Comparison of ENCODE assay signal across 29 cellular contexts in genomic region chr15:101449471-101450425, GRCh38. TPM values are rescaled to one million over a fixed set of nuclear protein-coding genes. Genes with fewer than 3 reads are reported as not detected.
DNase-seq lines count a peak whose midpoint lies in the region; ATAC-seq, FAIRE-seq and TF ChIP-seq lines count a peak whose summit lies in the region.
"Had no signal": no experiment of that assay in that cellular context is flagged by ENCODE, and none has a peak within 500 bp of the region (broad histone marks: within the 10 kb centered on the region; RNA-seq: fewer than 3 reads in every experiment).

No MANE protein-coding gene starts in this region.

- CTCF ChIA-PET in activated naive CD4-positive, alpha-beta T cell treated with anti-CD3 and anti-CD28 coated beads, Interleukin-2, amount 10 ng/mL, durations not matched to agents 7 days and 5 days (lab: Charles Lee) = no interaction called here
- CTCF ChIA-PET in activated naive CD4-positive, alpha-beta T cell treated with anti-CD3 and anti-CD28 coated beads for 36 hours (lab: Charles Lee) = no interaction called here
- CTCF ChIA-PET in HepG2 (lab: Yijun Ruan, JAX; ENCODE audit: low intra/inter-chr PET ratio, low total read pairs) = no interaction called here

- H3K27ac ChIP-seq in SJCRH30 (0 out of 2 replicates have a peak overlapping the region, but pooled peaks have one; percentile 33), HepG2 (ENCODE audit: extremely low read length, insufficient read depth, low read length) (peak overlapping the region; percentile 72)
- H3K27ac ChIP-seq: brain microvascular endothelial cell, foreskin keratinocyte, KMS-11, prostate gland, SK-N-MC had no signal

- BruUV-seq in HepG2 (replicated peaks; lab: Mats Ljungman, UMichigan) = no TSS peak

- H3K27ac Mint-ChIP-seq in activated naive CD4-positive, alpha-beta T cell treated with anti-CD3 and anti-CD28 coated beads, Interleukin-2, amount 10 ng/mL, durations not matched to agents 7 days and 5 days = peak overlapping the region; percentile 21
- no peak overlapping the region for H3K27ac Mint-ChIP-seq in activated naive CD4-positive, alpha-beta T cell treated with anti-CD3 and anti-CD28 coated beads for 36 hours
- H3K27ac Mint-ChIP-seq: activated T-cell treated with anti-CD3 and anti-CD28 coated beads, Interleukin-2, amount 50 U/mL, for 24 hours; CD4-positive, alpha-beta memory T cell; T-helper 1 cell treated with Interleukin-12 subunit alpha and Interleukin-12 subunit beta and Interleukin-4 antibody, amounts not matched to agents 30 μg/mL and 1 μg/mL, for 36 hours had no signal

- FAIRE-seq in HepG2 (lab: Jason Lieb, UNC) = no peak
- FAIRE-seq: GM19239, TTC549, urothelium cell line had no signal

- TF ChIP-seq CTCF in HepG2 (CRISPR knock-in tag; IDR thresholded peaks at IDR 0.05) = no peak

- H3K4me1 Mint-ChIP-seq in activated naive CD4-positive, alpha-beta T cell treated with anti-CD3 and anti-CD28 coated beads, Interleukin-2, amount 10 ng/mL, durations not matched to agents 7 days and 5 days = peaks cover 7% of the 10 kb centered on the region
- H3K4me1 Mint-ChIP-seq in activated naive CD4-positive, alpha-beta T cell treated with anti-CD3 and anti-CD28 coated beads for 36 hours (ENCODE audit: low read depth) = peaks cover 3% of the 10 kb centered on the region
- H3K4me1 Mint-ChIP-seq: CD4-positive, alpha-beta memory T cell had no signal

- peaks cover 66% of the 10 kb centered on the region for H3K79me2 ChIP-seq in HepG2 (ENCODE audit: insufficient read depth, low read length)

- H3K36me3 ChIP-seq in SJCRH30 (no peaks in the 10 kb centered on the region), HepG2 (replicated peaks in 1 of 2; ENCODE audit: control insufficient read depth in 1 of 2, insufficient read depth in 2 of 2, low read length in 2 of 2) (peaks cover 4 to 14% of the 10 kb centered on the region in 2 experiments; a peak in 4 of 5 replicates)
- H3K36me3 ChIP-seq: brain microvascular endothelial cell, esophagus squamous epithelium, prostate gland had no signal

- 95% methylated on average over 19 of the region's 22 CpGs for WGBS in HepG2 (ENCODE audit: low lambda C conversion rate)

- no peaks in the 10 kb centered on the region for H3K9me3 Mint-ChIP-seq in activated naive CD4-positive, alpha-beta T cell treated with anti-CD3 and anti-CD28 coated beads, Interleukin-2, amount 10 ng/mL, durations not matched to agents 7 days and 5 days
- no peaks in the 10 kb centered on the region for H3K9me3 Mint-ChIP-seq in activated naive CD4-positive, alpha-beta T cell treated with anti-CD3 and anti-CD28 coated beads for 36 hours
- H3K9me3 Mint-ChIP-seq: activated T-cell treated with anti-CD3 and anti-CD28 coated beads, Interleukin-2, amount 50 U/mL, for 24 hours; T-helper 1 cell treated with Interleukin-12 subunit alpha and Interleukin-12 subunit beta and Interleukin-4 antibody, amounts not matched to agents 30 μg/mL and 1 μg/mL, for 36 hours had no signal

- ATAC-seq in HepG2 (no peak), sciatic nerve (no peak), GM21619 (IDR thresholded peaks at IDR 0.05; ENCODE audit: unreplicated experiment) (no peak), HG02623 (IDR thresholded peaks at IDR 0.05; ENCODE audit: unreplicated experiment) (no peak)
- ATAC-seq: foreskin keratinocyte had no signal

- no peaks in the 10 kb centered on the region for H3K36me3 Mint-ChIP-seq in activated naive CD4-positive, alpha-beta T cell treated with anti-CD3 and anti-CD28 coated beads, Interleukin-2, amount 10 ng/mL, durations not matched to agents 7 days and 5 days
- no peaks in the 10 kb centered on the region for H3K36me3 Mint-ChIP-seq in activated naive CD4-positive, alpha-beta T cell treated with anti-CD3 and anti-CD28 coated beads for 36 hours (ENCODE audit: low read depth)
- H3K36me3 Mint-ChIP-seq: CD4-positive, alpha-beta memory T cell had no signal

- H3K27me3 Mint-ChIP-seq in activated naive CD4-positive, alpha-beta T cell treated with anti-CD3 and anti-CD28 coated beads, Interleukin-2, amount 10 ng/mL, durations not matched to agents 7 days and 5 days = peaks cover 40% of the 10 kb centered on the region
- peaks cover 23% of the 10 kb centered on the region for H3K27me3 Mint-ChIP-seq in activated naive CD4-positive, alpha-beta T cell treated with anti-CD3 and anti-CD28 coated beads for 36 hours (ENCODE audit: low read depth)

- TF ChIP-seq RAD21 in HepG2 (CRISPR knock-in tag; IDR thresholded peaks at IDR 0.05) = no peak

- no peaks in the 10 kb centered on the region for H4K20me1 ChIP-seq in HepG2 (ENCODE audit: insufficient read depth, low read length)

- no peak for DNase-seq in activated naive CD4-positive, alpha-beta T cell treated with anti-CD3 and anti-CD28 coated beads, Interleukin-2, amount 10 ng/mL, durations not matched to agents 7 days and 5 days
- no peak for DNase-seq in activated naive CD4-positive, alpha-beta T cell treated with anti-CD3 and anti-CD28 coated beads for 36 hours
- DNase-seq in SJCRH30 (no peak), HepG2 (ENCODE audit: low spot score) (no peak), sciatic nerve (ENCODE audit: low spot score) (peak; percentile 45), HuH-7 (ENCODE audit: low spot score) (no peak)
- DNase-seq: activated naive CD4-positive, alpha-beta T cell treated with Interleukin-2 at 50 U/mL for 16 hours; activated T-cell treated with anti-CD3 and anti-CD28 coated beads, Interleukin-2, amount 50 U/mL, for 24 hours; amniotic stem cell; brain microvascular endothelial cell; CD4-positive, alpha-beta memory T cell; esophagus squamous epithelium; foreskin keratinocyte; mesendoderm; MG63; NCI-H1105 treated with DMSO at 0.1 percent for 48 hours; NCI-H187 treated with DMSO at 0.1 percent for 48 hours; NCI-H2171; stimulated activated naive CD4-positive, alpha-beta T cell treated with Interleukin-2 at 50 U/mL for 16 hours had no signal

- H3K4me3 ChIP-seq in SJCRH30 (no peak overlapping the region), HepG2 (replicated peaks in 1 of 3; ENCODE audit: insufficient read depth in 1 of 3, low read depth in 2 of 3, low read length in 3 of 3) (no peak overlapping the region)
- H3K4me3 ChIP-seq: esophagus squamous epithelium, MG63, prostate gland, SK-N-MC had no signal

- H3K4me2 ChIP-seq in HepG2 (ENCODE audit: low read depth, low read length) = no peak overlapping the region
- H3K4me2 ChIP-seq: KMS-11 had no signal

- 0 out of 2 replicates have a peak, but pooled peaks cover 2% of the 10 kb centered on the region for H3K27me3 ChIP-seq in SJCRH30
- no peaks in the 10 kb centered on the region for H3K27me3 ChIP-seq in HepG2 (ENCODE audit: control insufficient read depth in 1 of 2, insufficient read depth in 2 of 2, low read length in 2 of 2)
- H3K27me3 ChIP-seq: brain microvascular endothelial cell, foreskin keratinocyte, MG63 had no signal

- no peak overlapping the region for H3K4me3 Mint-ChIP-seq in activated naive CD4-positive, alpha-beta T cell treated with anti-CD3 and anti-CD28 coated beads, Interleukin-2, amount 10 ng/mL, durations not matched to agents 7 days and 5 days
- H3K4me3 Mint-ChIP-seq in activated naive CD4-positive, alpha-beta T cell treated with anti-CD3 and anti-CD28 coated beads for 36 hours = no peak overlapping the region
- H3K4me3 Mint-ChIP-seq: activated T-cell treated with anti-CD3 and anti-CD28 coated beads, Interleukin-2, amount 50 U/mL, for 24 hours; CD4-positive, alpha-beta memory T cell; T-helper 1 cell treated with Interleukin-12 subunit alpha and Interleukin-12 subunit beta and Interleukin-4 antibody, amounts not matched to agents 30 μg/mL and 1 μg/mL, for 36 hours had no signal

- H3K4me1 ChIP-seq in SJCRH30 (peaks cover 24% of the 10 kb centered on the region), HepG2 (ENCODE audit: insufficient read depth, low read length) (peaks cover 89% of the 10 kb centered on the region)
- H3K4me1 ChIP-seq: prostate gland had no signal

- POLR2A ChIA-PET in HepG2 (lab: Yijun Ruan, JAX) = interaction anchor here (4.1 kb wide), 1 partner anchor 11 kb away, joined by 32 read pairs; no protein-coding TSS in a partner anchor

- no peak overlapping the region for H2AFZ ChIP-seq in HepG2 (ENCODE audit: low read length)

- H3K9ac ChIP-seq in HepG2 (ENCODE audit: insufficient read depth, low read depth, low read length) = no peak overlapping the region
- H3K9ac ChIP-seq: KMS-11 had no signal

- in situ Hi-C loops in HepG2 (cut with HindIII; ENCODE audit: extremely low pct_ligation_motif_present, low pct_unique_long_range_greater_than_20kb) = no loop called here

- H3K9me3 ChIP-seq in SJCRH30 (replicated peaks) (peaks cover 5% of the 10 kb centered on the region; the same call in 1 of the 2 replicates), HepG2 (ENCODE audit: low read length) (no peaks in the 10 kb centered on the region)
- H3K9me3 ChIP-seq: esophagus squamous epithelium, MG63, prostate gland had no signal

- intact Hi-C loops in activated naive CD4-positive, alpha-beta T cell treated with anti-CD3 and anti-CD28 coated beads for 36 hours (cut with micrococcal nuclease) = no loop called here
- intact Hi-C loops in HepG2 (cut with micrococcal nuclease; ENCODE audit: unreplicated experiment) = no loop called here
- intact Hi-C loops in sciatic nerve (cut with DNase I) = no loop called here

- TF ChIP-seq POLR2A in HepG2 (IDR thresholded peaks at IDR 0.05; ENCODE audit: insufficient read depth in 1 of 2, low read depth in 2 of 2, low read length in 2 of 2) = no peak

- TF ChIP-seq EP300 in HepG2 (IDR thresholded peaks at IDR 0.05; ENCODE audit: low read depth in 2 of 2, low read length in 2 of 2) (no peak), HepG2 (CRISPR knock-in tag; IDR thresholded peaks at IDR 0.05; ENCODE audit: borderline replicate concordance) (no peak)

RNA-seq across cellular contexts. Expression of gene PCSK6, which starts 39.8 kb away (rescaled TPM):
- total RNA-seq in activated naive CD4-positive, alpha-beta T cell treated with anti-CD3 and anti-CD28 coated beads for 36 hours = under 1 TPM; 0.25 to 0.64 TPM
- total RNA-seq in SJCRH30 (2014; rRNA removed; shearing (Covaris generic)) = 0.13 and 0.36 TPM in 2 replicates
- total RNA-seq in HepG2 (2016; rRNA removed; fragmentation: Illumina TruSeq; extraction: Trizol) (42.5 and 56.5 TPM in 2 replicates), sciatic nerve (13.9 TPM)
- 71.9 and 81.0 TPM in 2 replicates for total RNA-seq in HepG2 (2016; cell fraction: cytosol; rRNA removed; fragmentation: Illumina TruSeq; extraction: Trizol; ENCODE audit: low read depth)
- 34.4 and 55.2 TPM in 2 replicates for total RNA-seq in HepG2 (2016; cell fraction: insoluble cytoplasmic fraction; rRNA removed; fragmentation: Illumina TruSeq; extraction: Trizol)
- total RNA-seq in HepG2 (2016; cell fraction: membrane; rRNA removed; fragmentation: Illumina TruSeq; extraction: Trizol) = 69.6 and 77.5 TPM in 2 replicates
- 66.0 and 74.7 TPM in 2 replicates for total RNA-seq in HepG2 (2016; cell fraction: nucleus; rRNA removed; fragmentation: Illumina TruSeq; extraction: Trizol)
- 155 and 208 TPM in 2 replicates for polyA plus RNA-seq in HepG2 (2011; rRNA removed)
- 113 and 150 TPM in 2 replicates for polyA plus RNA-seq in HepG2 (2011; cell fraction: cytosol; rRNA removed)
- 207 and 256 TPM in 2 replicates for polyA plus RNA-seq in HepG2 (2011; cell fraction: nucleus; rRNA removed)
- polyA plus RNA-seq in HepG2 (2012) = 61.3 and 94.3 TPM in 2 replicates
- 28.0 and 30.8 TPM in 2 replicates for polyA plus RNA-seq in HepG2 (2016; cell fraction: cytosol; fragmentation: Illumina TruSeq; extraction: Trizol; ENCODE audit: low read depth)
- polyA plus RNA-seq in HepG2 (2016; cell fraction: insoluble cytoplasmic fraction; fragmentation: Illumina TruSeq; extraction: Trizol; ENCODE audit: low read depth) = 34.4 and 44.9 TPM in 2 replicates
- polyA plus RNA-seq in HepG2 (2016; cell fraction: membrane; fragmentation: Illumina TruSeq; extraction: Trizol; ENCODE audit: low read depth) = 53.8 and 67.9 TPM in 2 replicates
- polyA plus RNA-seq in HepG2 (2016; cell fraction: nucleus; fragmentation: Illumina TruSeq; extraction: Trizol; ENCODE audit: insufficient read depth, low read depth) = 84.3 and 88.3 TPM in 2 replicates
- polyA minus RNA-seq in HepG2 (2011; rRNA and poly(A)+ RNA removed; ENCODE audit: low replicate concordance) = 65.0 and 447 TPM in 2 replicates
- 126 and 149 TPM in 2 replicates for polyA minus RNA-seq in HepG2 (2011; cell fraction: cytosol; rRNA and poly(A)+ RNA removed)
- 126 and 142 TPM in 2 replicates for polyA minus RNA-seq in HepG2 (2011; cell fraction: nucleus; rRNA and poly(A)+ RNA removed)
- total RNA-seq: H4 had no signal
